Comparison of ENCODE assay signal across 12 cellular contexts in genomic region chr22:32987081-32987631, GRCh38.
DNase-seq lines count a peak whose midpoint lies in the region; ATAC-seq and TF ChIP-seq lines count a peak whose summit lies in the region.
"Had no signal": no experiment of that assay in that cellular context is flagged by ENCODE, and none has a peak within 500 bp of the region (broad histone marks: within the 10 kb centered on the region; RNA-seq: fewer than 3 reads in every experiment).

No MANE protein-coding gene starts in this region.

- TF ChIP-seq CTCF in PC-3 (conservative IDR thresholded peaks at IDR 0.05; ENCODE audit: low read depth, low read length): no peak

- no peak overlapping the region for H3K4me3 ChIP-seq in PC-3 (ENCODE audit: low read length)
- H3K4me3 ChIP-seq: skin epidermis had no signal

- H3K36me3 Mint-ChIP-seq in immature natural killer cell: no peaks in the 10 kb centered on the region

- H3K9me2 ChIP-seq in PC-3 (replicated peaks; ENCODE audit: low read length): no peaks in the 10 kb centered on the region

- no peak overlapping the region for H3K27ac Mint-ChIP-seq in immature natural killer cell
- H3K27ac Mint-ChIP-seq: activated T-helper 1 cell treated with anti-CD3 and anti-CD28 coated beads, Interleukin-12 subunit alpha, Interleukin-12 subunit beta, Interleukin-2, Interleukin-4 antibody, amounts not matched to agents 30 ng/mL and 10 ng/mL and 1 ng/mL, durations not matched to agents 14 hours and 24 hours and 36 hours had no signal

- H3K4me1 Mint-ChIP-seq in immature natural killer cell: no peaks in the 10 kb centered on the region
- H3K4me1 Mint-ChIP-seq: central memory CD8-positive, alpha-beta T cell had no signal

- H3K27ac ChIP-seq in PC-3 (ENCODE audit: low read length): no peak overlapping the region

- intact Hi-C loops in PC-3 (cut with micrococcal nuclease): no loop called here

- H2AFZ ChIP-seq in PC-3 (ENCODE audit: low read length): no peak overlapping the region

- no peaks in the 10 kb centered on the region for H3K36me3 ChIP-seq in PC-3 (ENCODE audit: low read depth, low read length)

- no peak overlapping the region for H3K4me3 Mint-ChIP-seq in immature natural killer cell
- H3K4me3 Mint-ChIP-seq: activated T-helper 1 cell treated with anti-CD3 and anti-CD28 coated beads, Interleukin-12 subunit alpha, Interleukin-12 subunit beta, Interleukin-2, Interleukin-4 antibody, amounts not matched to agents 30 ng/mL and 10 ng/mL and 1 ng/mL, durations not matched to agents 14 hours and 24 hours and 36 hours; central memory CD8-positive, alpha-beta T cell had no signal

- no peaks in the 10 kb centered on the region for H3K4me1 ChIP-seq in PC-3 (ENCODE audit: insufficient read depth, low read length)

- H3K4me2 ChIP-seq in PC-3 (ENCODE audit: low read length): no peak overlapping the region

- POLR2A ChIA-PET in PC-3 (lab: Charles Lee; ENCODE audit: unreplicated experiment): no interaction called here

- DNase-seq in NCI-H2107 treated with DMSO at 0.1 percent for 48 hours (lab: John Stamatoyannopoulos, UW; ENCODE audit: unreplicated experiment) (peak; percentile 14), NCI-H2107 (lab: John Stamatoyannopoulos, UW) (no peak), astrocyte of the hippocampus (ENCODE audit: low read depth, low spot score) (peak; percentile 70), iris pigment epithelial cell (ENCODE audit: low read depth) (peak; percentile 20), stromal cell of bone marrow (ENCODE audit: low read depth) (peak; percentile 1), immature natural killer cell (no peak), PC-3 (no peak)
- DNase-seq: NCI-H2029 had no signal

- no peaks in the 10 kb centered on the region for H3K79me2 ChIP-seq in PC-3 (ENCODE audit: low read length)

- H3K27me3 ChIP-seq in PC-3 (ENCODE audit: low read length): no peaks in the 10 kb centered on the region

- H3K27me3 Mint-ChIP-seq in immature natural killer cell (ENCODE audit: low read depth in 3 of 3): peaks cover 0 to 4% (median 1%) of the 10 kb centered on the region in 3 donors

- no peaks in the 10 kb centered on the region for H3K9me3 Mint-ChIP-seq in immature natural killer cell
- H3K9me3 Mint-ChIP-seq: activated T-helper 1 cell treated with anti-CD3 and anti-CD28 coated beads, Interleukin-12 subunit alpha, Interleukin-12 subunit beta, Interleukin-2, Interleukin-4 antibody, amounts not matched to agents 30 ng/mL and 10 ng/mL and 1 ng/mL, durations not matched to agents 14 hours and 24 hours and 36 hours; central memory CD8-positive, alpha-beta T cell had no signal

- H3K9ac ChIP-seq in PC-3 (ENCODE audit: low read length): no peak overlapping the region

- CTCF ChIA-PET in PC-3 (lab: Charles Lee): no interaction called here

- BruUV-seq in PC-3 (replicated peaks; lab: Mats Ljungman, UMichigan): no TSS peak

- no peaks in the 10 kb centered on the region for H4K20me1 ChIP-seq in PC-3 (ENCODE audit: low read length)

- H3F3A ChIP-seq in PC-3 (ENCODE audit: low read length, unreplicated experiment): no peaks in the 10 kb centered on the region

- no peaks in the 10 kb centered on the region for H3K9me3 ChIP-seq in PC-3 (ENCODE audit: low read length)

- ATAC-seq in HG03139 (IDR thresholded peaks at IDR 0.05; ENCODE audit: unreplicated experiment): no peak
- no peak for ATAC-seq in PC-3

Comparison
In these comparisons a context has a peak if more than half of its experiments do, and no peak if none do; other contexts are left out.
1. DNase-seq: peak in NCI-H2107 treated with DMSO at 0.1 percent for 48 hours (single experiment), astrocyte of the hippocampus (single experiment), iris pigment epithelial cell (single experiment) and stromal cell of bone marrow (single experiment); none in NCI-H2107 (single experiment), immature natural killer cell (0 of 3) and PC-3 (single experiment).